ENCODE assay signal across 8 cellular contexts in the genomic region with DNA sequence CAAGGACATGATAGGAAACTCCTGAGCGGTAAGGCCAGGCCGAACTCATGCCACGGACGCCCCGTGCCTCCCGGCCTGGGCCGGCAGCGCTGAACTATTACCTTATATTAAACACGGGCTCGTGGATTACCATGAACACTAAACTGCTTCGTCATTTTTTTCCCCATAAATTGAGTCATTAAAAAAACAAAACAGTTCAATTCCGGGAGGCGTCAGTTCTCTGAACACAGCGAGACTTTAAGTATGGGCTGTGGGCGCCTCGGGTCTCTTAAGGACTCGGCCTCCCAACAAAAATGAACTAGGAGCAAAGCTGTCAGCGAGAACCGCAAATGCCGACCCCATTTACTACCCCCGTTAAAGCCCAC. TPM values are rescaled to one million over a fixed set of nuclear protein-coding genes. Genes with fewer than 3 reads are reported as not detected.
DNase-seq lines count a peak whose midpoint lies in the region; ATAC-seq and TF ChIP-seq lines count a peak whose summit lies in the region.

No MANE protein-coding gene starts in this region.

- H3K4me1 Mint-ChIP-seq in GM23338: peaks cover 13% of the 10 kb centered on the region
- H3K4me1 Mint-ChIP-seq in naive thymus-derived CD8-positive, alpha-beta T cell: peaks cover 11 to 33% (median 22%) of the 10 kb centered on the region in 4 donors
- no peaks in the 10 kb centered on the region for H3K4me1 Mint-ChIP-seq in type B pancreatic cell (ENCODE audit: unreplicated experiment)

- POLR2A ChIA-PET in AG04450 (lab: Yijun Ruan, JAX): interaction anchor here (0.9 to 1.6 kb wide), 8 partner anchors 8 to 127 kb away, joined by 3 to 7 read pairs (median 4); no protein-coding TSS in a partner anchor
- POLR2A ChIA-PET in naive thymus-derived CD8-positive, alpha-beta T cell (lab: Charles Lee): interaction anchor here (0.6 to 1.8 kb wide), 7 partner anchors 9 to 657 kb away, joined by 3 to 7 read pairs (median 3); no protein-coding TSS in a partner anchor

- ATAC-seq in GM23338 (no peak), GM21737 (IDR thresholded peaks at IDR 0.05; ENCODE audit: unreplicated experiment) (no peak), HG03039 (IDR thresholded peaks at IDR 0.05; ENCODE audit: unreplicated experiment) (no peak)
- no peak for ATAC-seq in naive thymus-derived CD8-positive, alpha-beta T cell

- H3K27ac Mint-ChIP-seq in GM23338: no peak overlapping the region
- peak overlapping the region; percentile 70 to 94 (median 92) for H3K27ac Mint-ChIP-seq in naive thymus-derived CD8-positive, alpha-beta T cell
- peak overlapping the region; percentile 83 for H3K27ac Mint-ChIP-seq in type B pancreatic cell

- peaks cover 3% of the 10 kb centered on the region; the same call in 1 of the 2 replicates for H3K79me2 ChIP-seq in GM23338 (replicated peaks; ENCODE audit: insufficient read depth)

- H3K27me3 ChIP-seq in AG04450 (ENCODE audit: control insufficient read depth, insufficient read depth, low read length): no peaks in the 10 kb centered on the region
- H3K27me3 ChIP-seq in GM23338 (ENCODE audit: insufficient read depth): no peaks in the 10 kb centered on the region
- no peaks in the 10 kb centered on the region for H3K27me3 ChIP-seq in WERI-Rb-1 (ENCODE audit: insufficient read depth, low read depth, severe bottlenecking)
- H3K27me3 ChIP-seq in esophagus (ENCODE audit: control insufficient read depth in 1 of 2, insufficient read depth in 2 of 2, low read length in 2 of 2): no peaks in the 10 kb centered on the region

- no peaks in the 10 kb centered on the region for H3K9me3 Mint-ChIP-seq in GM23338
- no peaks in the 10 kb centered on the region for H3K9me3 Mint-ChIP-seq in naive thymus-derived CD8-positive, alpha-beta T cell
- no peaks in the 10 kb centered on the region for H3K9me3 Mint-ChIP-seq in type B pancreatic cell

- no peaks in the 10 kb centered on the region for H3F3A ChIP-seq in GM23338 (replicated peaks; ENCODE audit: low read depth)

- H3K27me3 Mint-ChIP-seq in GM23338 (ENCODE audit: insufficient read depth, low read depth, poor library complexity) (peaks cover 15% of the 10 kb centered on the region), type B pancreatic cell (no peaks in the 10 kb centered on the region)
- no peaks in the 10 kb centered on the region for H3K27me3 Mint-ChIP-seq in naive thymus-derived CD8-positive, alpha-beta T cell

- peak overlapping the region; percentile 93 for H2AFZ ChIP-seq in GM23338

- H3K4me3 Mint-ChIP-seq in GM23338 (peak overlapping the region; percentile 85), type B pancreatic cell (peak overlapping the region; percentile 91)
- H3K4me3 Mint-ChIP-seq in naive thymus-derived CD8-positive, alpha-beta T cell: peak overlapping the region; percentile 77 to 92 (median 88)

- H3K27ac ChIP-seq in AG04450 (ENCODE audit: low read depth, low read length) (peak overlapping the region; percentile 89), GM23338 (ENCODE audit: low read depth) (no peak overlapping the region), WERI-Rb-1 (peak overlapping the region; percentile 59), esophagus (ENCODE audit: low read depth in 2 of 2, low read length in 1 of 2) (peak overlapping the region; percentile 85 to 86)

- no peaks in the 10 kb centered on the region; the same call in 1 of the 2 replicates for H4K20me1 ChIP-seq in GM23338 (replicated peaks; ENCODE audit: insufficient read depth)

- 0 to 1% methylated on average over 21 of the region's 21 CpGs for WGBS in esophagus, 2 donors

- TF ChIP-seq CTCF in AG04450 (IDR thresholded peaks at IDR 0.05; ENCODE audit: low read depth, low read length): no peak
- no peak for TF ChIP-seq CTCF in GM23338 (conservative IDR thresholded peaks at IDR 0.05; ENCODE audit: low read depth in 2 of 2)
- no peak for TF ChIP-seq CTCF in WERI-Rb-1 (IDR thresholded peaks at IDR 0.05; ENCODE audit: low read depth, low read length)
- no peak for TF ChIP-seq CTCF in type B pancreatic cell (conservative IDR thresholded peaks at IDR 0.05)

- H3K9me3 ChIP-seq in AG04450 (ENCODE audit: control insufficient read depth, insufficient read depth, low read length) (peaks cover 8% of the 10 kb centered on the region; the same call in 1 of the 2 replicates), WERI-Rb-1 (ENCODE audit: severe bottlenecking) (no peaks in the 10 kb centered on the region), esophagus (ENCODE audit: control insufficient read depth in 2 of 2, insufficient read depth in 1 of 2, low read depth in 1 of 2, low read length in 1 of 2) (no peaks in the 10 kb centered on the region)

- 0 out of 2 replicates have a peak, but pooled peaks cover 3% of the 10 kb centered on the region for H3K9me2 ChIP-seq in GM23338 (ENCODE audit: insufficient read depth)

- H3K4me1 ChIP-seq in GM23338 (ENCODE audit: insufficient read depth) (no peaks in the 10 kb centered on the region; the same call in 1 of the 2 replicates), esophagus (ENCODE audit: control insufficient read depth in 2 of 2, insufficient read depth in 2 of 2, low read length in 1 of 2) (no peaks in the 10 kb centered on the region)

- peak; percentile 24 for DNase-seq in AG04450 (ENCODE audit: low read depth, low spot score)
- peak; percentile 15 for DNase-seq in GM23338 (ENCODE audit: low spot score)
- no peak for DNase-seq in WERI-Rb-1
- DNase-seq in naive thymus-derived CD8-positive, alpha-beta T cell: no peak
- no peak for DNase-seq in type B pancreatic cell (ENCODE audit: extremely low spot score, unreplicated experiment)

- H3K36me3 ChIP-seq in GM23338 (ENCODE audit: insufficient read depth): no peaks in the 10 kb centered on the region
- peaks cover 8% of the 10 kb centered on the region for H3K36me3 ChIP-seq in WERI-Rb-1
- peaks cover 14 to 20% of the 10 kb centered on the region in 2 donors for H3K36me3 ChIP-seq in esophagus (ENCODE audit: control insufficient read depth in 2 of 2, insufficient read depth in 2 of 2, low read length in 1 of 2)

- CTCF ChIA-PET in AG04450 (lab: Charles Lee): no interaction called here

- H3K4me3 ChIP-seq in AG04450 (ENCODE audit: low read depth, low read length) (peak overlapping the region; percentile 82), GM23338 (peak overlapping the region; percentile 84), WERI-Rb-1 (ENCODE audit: low read depth, low read length) (peak overlapping the region; percentile 66), esophagus (ENCODE audit: low read depth in 1 of 2, low read length in 2 of 2) (peak overlapping the region; percentile 77 to 79)

- H3K36me3 Mint-ChIP-seq in GM23338 (ENCODE audit: low read depth): peaks cover 17% of the 10 kb centered on the region; the same call in 2 of the 3 replicates
- H3K36me3 Mint-ChIP-seq in naive thymus-derived CD8-positive, alpha-beta T cell: peaks cover 0 to 28% (median 12%) of the 10 kb centered on the region in 3 donors
- H3K36me3 Mint-ChIP-seq in type B pancreatic cell: peaks cover 8% of the 10 kb centered on the region

- peak overlapping the region; percentile 95 for H3K4me2 ChIP-seq in GM23338

TF ChIP-seq in GM23338, 12 proteins besides CTCF, POLR2A, EP300 and RAD21:
- TF ChIP-seq CREB1 (CRISPR knock-in tag; IDR thresholded peaks at IDR 0.05; ENCODE audit: low read depth) (no peak), JUNB (IDR thresholded peaks at IDR 0.05; ENCODE audit: unreplicated experiment) (no peak), NANOG (IDR thresholded peaks at IDR 0.05; ENCODE audit: borderline replicate concordance) (no peak), POLR2AphosphoS5 (IDR thresholded peaks at IDR 0.05; ENCODE audit: low read depth) (no peak), ZNF331 (CRISPR knock-in tag; IDR thresholded peaks at IDR 0.05; ENCODE audit: low read depth) (no peak)
- TF ChIP-seq, protein P1, sequence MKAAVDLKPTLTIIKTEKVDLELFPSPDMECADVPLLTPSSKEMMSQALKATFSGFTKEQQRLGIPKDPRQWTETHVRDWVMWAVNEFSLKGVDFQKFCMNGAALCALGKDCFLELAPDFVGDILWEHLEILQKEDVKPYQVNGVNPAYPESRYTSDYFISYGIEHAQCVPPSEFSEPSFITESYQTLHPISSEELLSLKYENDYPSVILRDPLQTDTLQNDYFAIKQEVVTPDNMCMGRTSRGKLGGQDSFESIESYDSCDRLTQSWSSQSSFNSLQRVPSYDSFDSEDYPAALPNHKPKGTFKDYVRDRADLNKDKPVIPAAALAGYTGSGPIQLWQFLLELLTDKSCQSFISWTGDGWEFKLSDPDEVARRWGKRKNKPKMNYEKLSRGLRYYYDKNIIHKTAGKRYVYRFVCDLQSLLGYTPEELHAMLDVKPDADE (IDR thresholded peaks at IDR 0.05): no peak
- TF ChIP-seq, protein P2, sequence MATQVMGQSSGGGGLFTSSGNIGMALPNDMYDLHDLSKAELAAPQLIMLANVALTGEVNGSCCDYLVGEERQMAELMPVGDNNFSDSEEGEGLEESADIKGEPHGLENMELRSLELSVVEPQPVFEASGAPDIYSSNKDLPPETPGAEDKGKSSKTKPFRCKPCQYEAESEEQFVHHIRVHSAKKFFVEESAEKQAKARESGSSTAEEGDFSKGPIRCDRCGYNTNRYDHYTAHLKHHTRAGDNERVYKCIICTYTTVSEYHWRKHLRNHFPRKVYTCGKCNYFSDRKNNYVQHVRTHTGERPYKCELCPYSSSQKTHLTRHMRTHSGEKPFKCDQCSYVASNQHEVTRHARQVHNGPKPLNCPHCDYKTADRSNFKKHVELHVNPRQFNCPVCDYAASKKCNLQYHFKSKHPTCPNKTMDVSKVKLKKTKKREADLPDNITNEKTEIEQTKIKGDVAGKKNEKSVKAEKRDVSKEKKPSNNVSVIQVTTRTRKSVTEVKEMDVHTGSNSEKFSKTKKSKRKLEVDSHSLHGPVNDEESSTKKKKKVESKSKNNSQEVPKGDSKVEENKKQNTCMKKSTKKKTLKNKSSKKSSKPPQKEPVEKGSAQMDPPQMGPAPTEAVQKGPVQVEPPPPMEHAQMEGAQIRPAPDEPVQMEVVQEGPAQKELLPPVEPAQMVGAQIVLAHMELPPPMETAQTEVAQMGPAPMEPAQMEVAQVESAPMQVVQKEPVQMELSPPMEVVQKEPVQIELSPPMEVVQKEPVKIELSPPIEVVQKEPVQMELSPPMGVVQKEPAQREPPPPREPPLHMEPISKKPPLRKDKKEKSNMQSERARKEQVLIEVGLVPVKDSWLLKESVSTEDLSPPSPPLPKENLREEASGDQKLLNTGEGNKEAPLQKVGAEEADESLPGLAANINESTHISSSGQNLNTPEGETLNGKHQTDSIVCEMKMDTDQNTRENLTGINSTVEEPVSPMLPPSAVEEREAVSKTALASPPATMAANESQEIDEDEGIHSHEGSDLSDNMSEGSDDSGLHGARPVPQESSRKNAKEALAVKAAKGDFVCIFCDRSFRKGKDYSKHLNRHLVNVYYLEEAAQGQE (IDR thresholded peaks at IDR 0.05; ENCODE audit: unreplicated experiment): no peak
TF ChIP-seq in GM23338: peak in this region for 0.

RNA-seq across cellular contexts. Expression of a gene that starts 0.5 kb away (rescaled TPM):
- polyA plus RNA-seq in AG04450 (2011; rRNA removed) (52.8 and 71.0 TPM in 2 replicates), GM23338 (2016; fragmentation: Nextera tagmentation; extraction: Ambion mirVana) (25.1 and 29.0 TPM in 2 replicates), esophagus (10 to 100 TPM; 41.8 to 53.0 TPM)
- polyA minus RNA-seq in AG04450 (2011; rRNA and poly(A)+ RNA removed): 63.4 and 71.1 TPM in 2 replicates
- 33.0 and 51.1 TPM in 2 replicates for total RNA-seq in GM23338 (2014; rRNA removed; shearing (Covaris generic))
- 100 to 1,000 TPM; 105 to 114 TPM for total RNA-seq in naive thymus-derived CD8-positive, alpha-beta T cell
- 10 to 100 TPM; 29.0 to 58.2 (median 37.5) TPM for polyA plus RNA-seq in naive thymus-derived CD8-positive, alpha-beta T cell
- total RNA-seq in type B pancreatic cell (ENCODE audit: low replicate concordance): 57.0 and 62.3 TPM in 2 replicates

Comparison
In these comparisons a context has a peak if more than half of its experiments do, and no peak if none do; other contexts are left out.
1. DNase-seq: peak in AG04450 (single experiment) and GM23338 (single experiment); none in WERI-Rb-1 (single experiment), naive thymus-derived CD8-positive, alpha-beta T cell (0 of 10) and type B pancreatic cell (single experiment).
2. Peak in every context shown above with its lines, with median percentiles within 50 percentile points of each other: H3K4me3 ChIP-seq and H3K4me3 Mint-ChIP-seq.